ENCODE assay signal across 8 cellular contexts in the genomic region with DNA sequence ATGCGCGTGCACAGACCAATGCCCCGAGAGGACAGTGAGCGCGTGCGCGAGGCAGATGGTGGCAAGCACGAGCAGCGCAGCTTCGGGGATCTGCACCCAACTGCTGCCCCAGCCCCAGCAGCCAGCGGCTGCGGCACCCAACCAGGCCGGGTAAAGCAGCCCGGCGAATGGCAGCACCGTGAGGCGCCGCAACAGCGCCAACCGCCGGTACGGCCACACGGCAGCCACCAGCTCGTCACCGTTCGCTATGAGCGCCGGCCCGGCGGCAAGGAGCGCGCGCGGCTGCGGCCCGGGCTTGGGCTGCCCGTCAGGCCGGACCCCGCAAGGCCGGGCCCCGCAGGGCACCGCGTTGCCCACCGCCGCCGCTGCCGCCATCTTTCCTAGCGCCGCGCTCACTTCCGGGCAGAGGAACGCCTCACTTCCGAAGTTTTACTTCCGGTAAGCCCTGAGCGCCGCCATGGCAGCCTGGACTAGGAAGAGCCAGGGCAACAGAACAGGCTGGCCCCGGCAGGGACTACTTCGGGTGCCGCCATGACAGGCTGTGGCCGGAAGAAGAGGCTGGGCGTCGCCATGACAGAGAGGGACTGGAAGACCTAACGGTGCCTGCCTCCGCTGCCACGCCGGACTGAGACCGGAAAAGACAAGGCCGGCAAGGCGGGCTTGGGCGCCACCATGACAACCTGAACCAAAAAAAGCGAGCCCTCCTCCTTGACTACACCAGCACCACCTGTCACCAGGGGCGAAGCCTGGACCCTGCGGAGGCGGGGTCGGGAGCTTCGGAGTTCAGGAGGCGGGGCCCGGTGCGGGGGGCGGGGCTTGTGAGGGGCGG. TPM values are rescaled to one million over a fixed set of nuclear protein-coding genes. Genes with fewer than 3 reads are reported as not detected.
DNase-seq lines count a peak whose midpoint lies in the region; ATAC-seq, FAIRE-seq and TF ChIP-seq lines count a peak whose summit lies in the region.

A gene (minus strand): TSS at position 385 of the 829 bp plus-strand sequence. CDS start 10 bp downstream, at position 375.

- H2AFZ ChIP-seq in H9 (ENCODE audit: low read length) = no peak within 1 kb of the TSS

- peak within 1 kb of the TSS; percentile 98 to 99 (median 98) for H3K27ac Mint-ChIP-seq in H9
- peak within 1 kb of the TSS; percentile 92 for H3K27ac Mint-ChIP-seq in nephron progenitor cell
- peak within 1 kb of the TSS; percentile 96 to 97 for H3K27ac Mint-ChIP-seq in stimulated activated naive CD8-positive, alpha-beta T cell treated with anti-CD3 and anti-CD28 coated beads, Interleukin-15, amount 100 ng/mL, for 72 hours

- H3K4me3 Mint-ChIP-seq in H9 = peak within 1 kb of the TSS; percentile 86 to 95
- peak within 1 kb of the TSS; percentile 93 for H3K4me3 Mint-ChIP-seq in nephron progenitor cell
- peak within 1 kb of the TSS; percentile 95 to 98 for H3K4me3 Mint-ChIP-seq in stimulated activated naive CD8-positive, alpha-beta T cell treated with anti-CD3 and anti-CD28 coated beads, Interleukin-15, amount 100 ng/mL, for 72 hours

- H3K4me1 Mint-ChIP-seq in H9 (peaks cover 27% of the 10 kb centered on the region in 2 experiments), nephron progenitor cell (peaks cover 27% of the 10 kb centered on the region)
- H3K4me1 Mint-ChIP-seq in stimulated activated naive CD8-positive, alpha-beta T cell treated with anti-CD3 and anti-CD28 coated beads, Interleukin-15, amount 100 ng/mL, for 72 hours = peaks cover 47% of the 10 kb centered on the region

- H3K4me2 ChIP-seq in H9 (ENCODE audit: insufficient read depth, insufficient read length, low read length) = peak within 1 kb of the TSS; percentile 89

- no peak within 1 kb of the TSS for H4K8ac ChIP-seq in H9 (replicated peaks; ENCODE audit: insufficient read length, low read depth, low read length)

- no peak within 1 kb of the TSS for H2BK20ac ChIP-seq in H9 (ENCODE audit: low read depth, low read length, poor library complexity, severe bottlenecking)

- no CpG with 5 or more reads among the region's 81 CpGs for WGBS in H9 (ENCODE audit: extremely low coverage, insufficient read length, low lambda C conversion rate)

- H3K9me3 ChIP-seq in H9 (ENCODE audit: control insufficient read depth, low read depth, low read length) = no peaks in the 10 kb centered on the region

- peak within 1 kb of the TSS; percentile 99 for H3K4me3 ChIP-seq in fibroblast of the aortic adventitia (ENCODE audit: low read depth, low read length)

- FAIRE-seq in G401.6 (lab: Jason Lieb, UNC) = peak; percentile 91

- H3K9me3 Mint-ChIP-seq in H9 = no peaks in the 10 kb centered on the region
- peaks cover 16% of the 10 kb centered on the region for H3K9me3 Mint-ChIP-seq in nephron progenitor cell
- H3K9me3 Mint-ChIP-seq in stimulated activated naive CD8-positive, alpha-beta T cell treated with anti-CD3 and anti-CD28 coated beads, Interleukin-15, amount 100 ng/mL, for 72 hours = no peaks in the 10 kb centered on the region

- peaks cover 20% of the 10 kb centered on the region; the same call in 1 of the 2 replicates for H3K79me2 ChIP-seq in H9 (ENCODE audit: insufficient read depth, low read length)

- H4K20me1 ChIP-seq in H9 (ENCODE audit: control insufficient read depth, insufficient read depth, insufficient read length) = no peaks in the 10 kb centered on the region

- no peak within 1 kb of the TSS for H2AK5ac ChIP-seq in H9 (ENCODE audit: insufficient read length, low read length)

- peak within 1 kb of the TSS; percentile 36 for H3K14ac ChIP-seq in H9 (ENCODE audit: insufficient read depth, low read length)

- H4K5ac ChIP-seq in H9 (ENCODE audit: insufficient read length, low read depth, low read length) = no peak within 1 kb of the TSS

- no peaks in the 10 kb centered on the region for H3K27me3 Mint-ChIP-seq in H9 (ENCODE audit: low read depth)
- H3K27me3 Mint-ChIP-seq in nephron progenitor cell (ENCODE audit: low read depth, poor library complexity) = no peaks in the 10 kb centered on the region
- no peaks in the 10 kb centered on the region for H3K27me3 Mint-ChIP-seq in stimulated activated naive CD8-positive, alpha-beta T cell treated with anti-CD3 and anti-CD28 coated beads, Interleukin-15, amount 100 ng/mL, for 72 hours

- H2BK120ac ChIP-seq in H9 (ENCODE audit: low read depth, low read length, poor library complexity, severe bottlenecking) = no peak within 1 kb of the TSS

- no peak within 1 kb of the TSS for H2BK5ac ChIP-seq in H9 (ENCODE audit: insufficient read length, low read length)

- H2BK12ac ChIP-seq in H9 (ENCODE audit: insufficient read length, low read depth, low read length) = no peak within 1 kb of the TSS

- H3T11ph ChIP-seq in H9 (ENCODE audit: low read length) = no peak within 1 kb of the TSS

- H3K23ac ChIP-seq in H9 (ENCODE audit: insufficient read length, low read depth, low read length) = no peak within 1 kb of the TSS

- H3K18ac ChIP-seq in H9 (ENCODE audit: insufficient read length, low read depth, low read length) = peak within 1 kb of the TSS; percentile 81

- peaks cover 5% of the 10 kb centered on the region for H3K23me2 ChIP-seq in H9 (ENCODE audit: insufficient read length, low read depth, low read length, poor library complexity, severe bottlenecking)

- DNase-seq in H9 (peak; percentile 95), M059J (ENCODE audit: low read depth) (peak; percentile 97), SHP77 (lab: John Stamatoyannopoulos, UW) (peak; percentile 95 to 98), fibroblast of the aortic adventitia (ENCODE audit: low read depth) (peak; percentile 98), nephron progenitor cell (peak; percentile 86)
- DNase-seq in activated effector memory CD4-positive, alpha-beta T cell treated with Interleukin-2 at 50 U/mL for 16 hours = peak; percentile 94
- peak; percentile 96 to 98 for DNase-seq in stimulated activated naive CD8-positive, alpha-beta T cell treated with anti-CD3 and anti-CD28 coated beads, Interleukin-15, amount 100 ng/mL, for 72 hours

- no peak within 1 kb of the TSS for H4K91ac ChIP-seq in H9 (ENCODE audit: insufficient read length, low read depth, low read length)

- no peak; the same call in 2 of the 3 replicates for TF ChIP-seq CTCF in H9 (conservative IDR thresholded peaks at IDR 0.05)
- peak; percentile 6 for TF ChIP-seq CTCF in fibroblast of the aortic adventitia (IDR thresholded peaks at IDR 0.05; ENCODE audit: insufficient read depth, low read length)
- TF ChIP-seq CTCF in nephron progenitor cell (IDR thresholded peaks at IDR 0.05) = no peak

- ATAC-seq in stimulated activated naive CD8-positive, alpha-beta T cell treated with anti-CD3 and anti-CD28 coated beads, Interleukin-15, amount 100 ng/mL, for 72 hours = peak; percentile 84

- H3K79me1 ChIP-seq in H9 (ENCODE audit: insufficient read depth, low read depth, low read length, poor library complexity, severe bottlenecking) = peaks cover 5% of the 10 kb centered on the region

- peaks cover 13 to 28% (median 23%) of the 10 kb centered on the region in 3 experiments for H3K36me3 Mint-ChIP-seq in H9 (ENCODE audit: insufficient read depth in 1 of 3, low read depth in 3 of 3)
- peaks cover 8% of the 10 kb centered on the region for H3K36me3 Mint-ChIP-seq in nephron progenitor cell (ENCODE audit: low read depth)

- no peak within 1 kb of the TSS for H3K56ac ChIP-seq in H9 (ENCODE audit: insufficient read length, low read depth, low read length)

- no peaks in the 10 kb centered on the region for H3K27me3 ChIP-seq in H9 (ENCODE audit: insufficient read depth, low read length)

- H3K4me1 ChIP-seq in H9 (ENCODE audit: insufficient read depth, low read length) = peaks cover 6% of the 10 kb centered on the region; the same call in 1 of the 2 replicates

- no peak within 1 kb of the TSS for H2BK15ac ChIP-seq in H9 (ENCODE audit: low read depth, low read length)

- H3K4ac ChIP-seq in H9 (ENCODE audit: low read depth, low read length) = no peak within 1 kb of the TSS

- peak within 1 kb of the TSS; percentile 37 for H3K9ac ChIP-seq in H9 (ENCODE audit: extremely low read depth, insufficient read length, low read length)

- H3K27ac ChIP-seq in H9 (ENCODE audit: insufficient read length, low read depth, low read length) = no peak within 1 kb of the TSS

RNA-seq across cellular contexts. Expression of the gene that starts here (rescaled TPM):
- total RNA-seq in H9 (2021) = 67.8 and 73.1 TPM in 2 replicates
- 78.0 and 95.4 TPM in 2 replicates for total RNA-seq in M059J (2014; rRNA removed; shearing (Covaris generic))
- total RNA-seq in fibroblast of the aortic adventitia (ENCODE audit: low replicate concordance) = 35.1 and 173 TPM in 2 replicates
